8 cellular contexts compared by ENCODE assay signal in the genomic region with DNA sequence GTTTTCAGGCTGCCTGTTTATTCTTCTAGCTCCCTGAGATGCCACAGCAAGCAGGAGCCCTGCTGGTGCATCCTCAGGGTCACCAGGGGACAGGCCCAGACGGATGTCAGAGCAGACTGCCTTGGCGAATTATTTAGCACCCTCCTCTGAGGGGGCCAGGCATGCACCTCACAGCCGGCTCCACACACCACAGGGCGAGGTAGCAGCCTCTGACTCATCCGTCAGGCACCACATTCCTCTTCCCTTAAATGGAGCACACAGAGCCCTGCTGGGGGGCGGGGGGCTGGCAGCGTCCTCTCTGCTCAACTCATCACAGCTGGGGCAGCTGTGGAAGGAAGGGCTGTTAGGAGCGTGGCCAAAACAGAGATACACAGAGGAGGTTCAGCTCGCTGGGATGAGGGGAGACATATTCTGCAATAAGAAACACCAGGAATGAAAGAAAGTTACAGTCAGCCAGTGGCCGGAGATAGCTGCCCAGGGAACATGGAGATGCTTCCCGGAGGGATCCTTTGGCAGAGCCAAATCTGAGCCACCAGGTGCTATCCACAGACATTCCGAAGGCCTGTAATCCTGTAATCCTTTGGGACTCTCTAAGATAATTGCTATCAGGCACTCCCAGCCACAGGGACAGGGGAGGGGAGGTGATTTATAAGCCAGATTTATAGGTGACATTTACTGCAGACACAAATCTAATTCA. TPM values are rescaled to one million over a fixed set of nuclear protein-coding genes. Genes with fewer than 3 reads are reported as not detected.
DNase-seq lines count a peak whose midpoint lies in the region; ATAC-seq and TF ChIP-seq lines count a peak whose summit lies in the region.

No MANE protein-coding gene starts in this region.

- no peaks in the 10 kb centered on the region for H3K27me3 ChIP-seq in Panc1 (ENCODE audit: control insufficient read depth, insufficient read depth, low read length)

- no peaks in the 10 kb centered on the region for H3K4me1 ChIP-seq in Panc1 (ENCODE audit: control insufficient read depth, insufficient read depth, low read length)

- H3K27ac Mint-ChIP-seq in Calu3 (ENCODE audit: unreplicated experiment): peak overlapping the region; percentile 40
- no peak overlapping the region for H3K27ac Mint-ChIP-seq in stimulated activated naive B cell treated with anti-CD40 and anti-IgM and Interleukin-4, amounts not matched to agents 10 μg/mL and 1 μg/mL and 100 μg/mL, for 72 hours

- intact Hi-C loops in Calu3 (cut with micrococcal nuclease; ENCODE audit: unreplicated experiment): no loop called here
- intact Hi-C loops in Panc1 (cut with micrococcal nuclease; ENCODE audit: unreplicated experiment): no loop called here

- POLR2A ChIA-PET in Panc1 (lab: Charles Lee): no interaction called here

- no peak overlapping the region for H3K27ac ChIP-seq in Panc1 (ENCODE audit: low read length)

- H3K9me3 Mint-ChIP-seq in Calu3 (ENCODE audit: low read depth, unreplicated experiment): no peaks in the 10 kb centered on the region
- H3K9me3 Mint-ChIP-seq in stimulated activated naive B cell treated with anti-CD40 and anti-IgM and Interleukin-4, amounts not matched to agents 10 μg/mL and 1 μg/mL and 100 μg/mL, for 72 hours: peaks cover 3 to 11% of the 10 kb centered on the region in 2 donors

- ATAC-seq in Panc1: peak; percentile 76
- no peak for ATAC-seq in stimulated activated naive B cell treated with anti-CD40 and anti-IgM and Interleukin-4, amounts not matched to agents 10 μg/mL and 1 μg/mL and 100 μg/mL, for 72 hours (replicated peaks)
- no peak for ATAC-seq in GM18502 (IDR thresholded peaks at IDR 0.05; ENCODE audit: poor library complexity, unreplicated experiment)

- no peaks in the 10 kb centered on the region for H3K9me3 ChIP-seq in Panc1 (ENCODE audit: control insufficient read depth, insufficient read depth, low read depth, low read length)

- peak overlapping the region; percentile 61 for H3K4me3 Mint-ChIP-seq in Calu3 (ENCODE audit: low read depth, unreplicated experiment)
- no peak overlapping the region for H3K4me3 Mint-ChIP-seq in stimulated activated naive B cell treated with anti-CD40 and anti-IgM and Interleukin-4, amounts not matched to agents 10 μg/mL and 1 μg/mL and 100 μg/mL, for 72 hours

- H3K4me1 Mint-ChIP-seq in Calu3 (ENCODE audit: low read depth, unreplicated experiment): peaks cover 31% of the 10 kb centered on the region
- no peaks in the 10 kb centered on the region for H3K4me1 Mint-ChIP-seq in stimulated activated naive B cell treated with anti-CD40 and anti-IgM and Interleukin-4, amounts not matched to agents 10 μg/mL and 1 μg/mL and 100 μg/mL, for 72 hours

- in situ Hi-C loops in Panc1 (cut with HindIII; ENCODE audit: low pct_unique_long_range_greater_than_20kb, low sequenced_read_pairs): no loop called here

- no peak overlapping the region for H3K4me3 ChIP-seq in Panc1 (ENCODE audit: low read depth in 2 of 2, low read length in 2 of 2)
- no peak overlapping the region for H3K4me3 ChIP-seq in fibroblast of pulmonary artery (replicated peaks; ENCODE audit: low read depth, low read length)

- H3K27me3 Mint-ChIP-seq in Calu3 (ENCODE audit: unreplicated experiment): no peaks in the 10 kb centered on the region
- no peaks in the 10 kb centered on the region for H3K27me3 Mint-ChIP-seq in stimulated activated naive B cell treated with anti-CD40 and anti-IgM and Interleukin-4, amounts not matched to agents 10 μg/mL and 1 μg/mL and 100 μg/mL, for 72 hours

- no peak for TF ChIP-seq CTCF in Calu3 (IDR thresholded peaks at IDR 0.05; ENCODE audit: unreplicated experiment)
- no peak for TF ChIP-seq CTCF in Panc1 (IDR thresholded peaks at IDR 0.05)
- no peak for TF ChIP-seq CTCF in fibroblast of pulmonary artery (IDR thresholded peaks at IDR 0.05; ENCODE audit: low read length, missing control alignments)

- DNase-seq in Calu3 (peak; percentile 75), Panc1 (ENCODE audit: low read depth, low spot score) (no peak), fibroblast of pulmonary artery (ENCODE audit: low read depth) (peak; percentile 95), nucleus accumbens (lab: John Stamatoyannopoulos, UW) (peak in 29 of 56 donors; percentile 1 to 68 (median 28)), NCI-H2107 treated with DMSO at 0.1 percent for 48 hours (lab: John Stamatoyannopoulos, UW; ENCODE audit: unreplicated experiment) (no peak)
- DNase-seq in stimulated activated naive B cell treated with anti-CD40 and anti-IgM and Interleukin-4, amounts not matched to agents 10 μg/mL and 1 μg/mL and 100 μg/mL, for 72 hours: no peak
- no peak for DNase-seq in activated CD4-positive, CD25-positive, alpha-beta regulatory T cell treated with anti-CD3 and anti-CD28 coated beads, Interleukin-2, amount 50 U/mL, for 72 hours

- no peaks in the 10 kb centered on the region for H3K36me3 ChIP-seq in Panc1 (ENCODE audit: control insufficient read depth, insufficient read depth, low read length)

- BruUV-seq in Calu3 (replicated peaks; lab: Mats Ljungman, UMichigan): no TSS peak
- BruUV-seq in Panc1 (replicated peaks; lab: Mats Ljungman, UMichigan): no TSS peak

- CTCF ChIA-PET in Calu3 (lab: Charles Lee): interaction anchor here (0.6 to 0.7 kb wide), 2 partner anchors 43 to 142 kb away, joined by 3 to 4 read pairs; no protein-coding TSS in a partner anchor
- CTCF ChIA-PET in Panc1 (lab: Charles Lee): no interaction called here

- H3K36me3 Mint-ChIP-seq in Calu3 (ENCODE audit: insufficient read depth, unreplicated experiment): peaks cover 5% of the 10 kb centered on the region
- no peaks in the 10 kb centered on the region for H3K36me3 Mint-ChIP-seq in stimulated activated naive B cell treated with anti-CD40 and anti-IgM and Interleukin-4, amounts not matched to agents 10 μg/mL and 1 μg/mL and 100 μg/mL, for 72 hours

RNA-seq across cellular contexts. Expression of a gene that starts 13.9 kb away (rescaled TPM):
- total RNA-seq in Calu3 (2022): 1.9 and 4.0 TPM in 2 replicates
- total RNA-seq in Panc1 (2021; ENCODE audit: unreplicated experiment): 0.26 TPM
- 0.06 TPM for polyA plus RNA-seq in Panc1 (2012; ENCODE audit: insufficient read length)

Comparison
In these comparisons a context has a peak if more than half of its experiments do, and no peak if none do; other contexts are left out.
1. DNase-seq: peak in Calu3 (single experiment), fibroblast of pulmonary artery (single experiment) and nucleus accumbens (29 of 56); none in Panc1 (single experiment), stimulated activated naive B cell treated with anti-CD40 and anti-IgM and Interleukin-4, amounts not matched to agents 10 μg/mL and 1 μg/mL and 100 μg/mL, for 72 hours (single experiment), NCI-H2107 treated with DMSO at 0.1 percent for 48 hours (single experiment) and activated CD4-positive, CD25-positive, alpha-beta regulatory T cell treated with anti-CD3 and anti-CD28 coated beads, Interleukin-2, amount 50 U/mL, for 72 hours (single experiment).